ENCODE assay signal across 7 cellular contexts in the genomic region with DNA sequence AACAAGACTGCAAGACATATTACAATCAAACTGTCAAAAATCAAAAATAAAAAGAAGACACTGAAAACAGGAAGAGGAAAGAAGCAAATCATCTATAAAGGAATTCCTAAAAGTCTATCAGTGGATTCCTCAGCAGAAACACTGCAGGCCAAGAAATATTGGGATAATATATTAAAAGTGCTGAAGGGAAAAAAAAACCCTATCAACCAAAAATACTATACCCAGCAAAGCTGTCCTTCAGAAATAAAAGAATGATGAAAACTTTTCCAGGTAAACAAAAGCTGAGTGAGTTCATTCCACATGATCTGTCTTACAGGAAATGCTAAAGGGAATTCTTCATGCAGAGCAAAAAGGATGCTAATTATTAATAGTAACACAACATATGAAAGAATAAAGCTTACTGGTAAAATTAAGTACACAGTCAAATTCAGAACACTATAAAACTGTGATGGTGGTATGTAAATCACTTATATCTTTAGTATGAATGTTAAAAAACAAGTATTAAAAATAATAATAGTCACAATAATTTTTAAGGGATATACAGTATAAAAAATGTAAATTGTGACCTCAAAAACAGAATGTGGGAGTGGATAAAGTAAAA.
"Had no signal": no experiment of that assay in that cellular context is flagged by ENCODE, and none has a peak within 500 bp of the region (broad histone marks: within the 10 kb centered on the region; RNA-seq: fewer than 3 reads in every experiment).

No MANE protein-coding gene starts in this region.

- ATAC-seq: HepG2, K562 had no signal

- H3K27ac ChIP-seq: HL-60 had no signal

- H3K27ac Mint-ChIP-seq: IgD-negative memory B cell had no signal

- FAIRE-seq: HepG2, HTR-8/SVneo, K562 had no signal

- DNase-seq: IMR-90, KBM-7 had no signal

- H3K4me3 ChIP-seq: K562 had no signal
